In genomic region chr5:178152491-178153444, GRCh38 we compare ENCODE assay signal across 8 cellular contexts. TPM values are rescaled to one million over a fixed set of nuclear protein-coding genes. Genes with fewer than 3 reads are reported as not detected.
DNase-seq lines count a peak whose midpoint lies in the region; ATAC-seq and TF ChIP-seq lines count a peak whose summit lies in the region.

No MANE protein-coding gene starts in this region.

- intact Hi-C loops in tibial artery (cut with DNase I; ENCODE audit: low total_unique reads): loop anchor here (5.0 to 10.0 kb wide), 2 partner anchors 558 to 870 kb away; partner anchors contain the start of genes TMED9 and ZNF879

- no peaks in the 10 kb centered on the region for H3K9me3 Mint-ChIP-seq in activated T-cell treated with anti-CD3 and anti-CD28 coated beads, Interleukin-2, amount 50 U/mL, for 24 hours

- no peak for TF ChIP-seq RAD21 in liver (IDR thresholded peaks at IDR 0.05)

- H3K36me3 ChIP-seq in adipocyte (ENCODE audit: control insufficient read depth, insufficient read depth, low read length, severe bottlenecking): peaks cover 34% of the 10 kb centered on the region
- H3K36me3 ChIP-seq in liver (ENCODE audit: control insufficient read depth in 4 of 4, insufficient read depth in 3 of 4, low read depth in 1 of 4, low read length in 3 of 4): peaks cover 8 to 32% (median 12%) of the 10 kb centered on the region in 4 donors
- peaks cover 11 to 38% (median 26%) of the 10 kb centered on the region in 3 donors for H3K36me3 ChIP-seq in tibial artery

- peak overlapping the region in 1 of 2 donors; percentile 59 for H3K27ac ChIP-seq in liver (ENCODE audit: low read depth in 1 of 2, low read length in 2 of 2)
- peak overlapping the region; percentile 76 for H3K27ac ChIP-seq in tibial artery

- H3K4me3 ChIP-seq in adipocyte (ENCODE audit: low read length): peak overlapping the region; percentile 85
- peak overlapping the region; percentile 73 to 97 (median 91) for H3K4me3 ChIP-seq in liver (ENCODE audit: low read depth in 1 of 3, low read length in 3 of 3)
- peak overlapping the region; percentile 69 to 75 for H3K4me3 ChIP-seq in tibial artery

- H3K4me1 ChIP-seq in adipocyte (ENCODE audit: control insufficient read depth, insufficient read depth, low read length) (peaks cover 23% of the 10 kb centered on the region), liver (ENCODE audit: control insufficient read depth in 4 of 4, insufficient read depth in 4 of 4, low read length in 3 of 4) (peaks cover 5 to 16% (median 11%) of the 10 kb centered on the region in 4 donors), tibial artery (peaks cover 0 to 25% (median 17%) of the 10 kb centered on the region in 4 donors)

- H3K9me3 ChIP-seq in adipocyte (ENCODE audit: control insufficient read depth, low read length) (no peaks in the 10 kb centered on the region), liver (ENCODE audit: control insufficient read depth in 4 of 4, low read length in 3 of 4) (no peaks in the 10 kb centered on the region), tibial artery (no peaks in the 10 kb centered on the region)

- no peak for DNase-seq in activated T-cell treated with anti-CD3 and anti-CD28 coated beads, Interleukin-2, amount 50 U/mL, for 24 hours
- no peak for DNase-seq in activated T-cell treated with anti-CD3 and anti-CD28 coated beads, Interleukin-2, amount 50 U/mL, for 48 hours
- DNase-seq in adipocyte (ENCODE audit: low read depth): peak; percentile 11
- no peak for DNase-seq in tibial artery
- no peak for DNase-seq in superior temporal gyrus (ENCODE audit: extremely low spot score)
- DNase-seq in SW480 (ENCODE audit: low spot score): no peak

- TF ChIP-seq CTCF in liver (IDR thresholded peaks at IDR 0.05; ENCODE audit: low read depth, low read length, missing input control): no peak
- TF ChIP-seq CTCF in tibial artery (IDR thresholded peaks at IDR 0.05): no peak

- no peak for ATAC-seq in HG03139 (IDR thresholded peaks at IDR 0.05; ENCODE audit: unreplicated experiment)

- H3K27me3 ChIP-seq in adipocyte (replicated peaks; ENCODE audit: control insufficient read depth, insufficient read depth, low read length) (no peaks in the 10 kb centered on the region), liver (ENCODE audit: control insufficient read depth in 4 of 4, insufficient read depth in 4 of 4, low read length in 3 of 4) (no peaks in the 10 kb centered on the region), tibial artery (no peaks in the 10 kb centered on the region)

- H3K36me3 Mint-ChIP-seq in activated T-cell treated with anti-CD3 and anti-CD28 coated beads, Interleukin-2, amount 50 U/mL, for 24 hours (ENCODE audit: low read depth): peaks cover 60% of the 10 kb centered on the region

- no peaks in the 10 kb centered on the region for H3K27me3 Mint-ChIP-seq in activated T-cell treated with anti-CD3 and anti-CD28 coated beads, Interleukin-2, amount 50 U/mL, for 24 hours

- peaks cover 56% of the 10 kb centered on the region for H3K4me1 Mint-ChIP-seq in activated T-cell treated with anti-CD3 and anti-CD28 coated beads, Interleukin-2, amount 50 U/mL, for 24 hours (ENCODE audit: low read depth)

- 51% methylated on average over 31 of the region's 31 CpGs for WGBS in liver

- peak overlapping the region; percentile 95 for H3K27ac Mint-ChIP-seq in activated T-cell treated with anti-CD3 and anti-CD28 coated beads, Interleukin-2, amount 50 U/mL, for 24 hours

- H3K9ac ChIP-seq in adipocyte (ENCODE audit: low read length): peak overlapping the region; percentile 87
- peak overlapping the region; percentile 89 to 90 for H3K9ac ChIP-seq in liver (ENCODE audit: low read depth in 1 of 2, low read length in 2 of 2)

- H3K4me3 Mint-ChIP-seq in activated T-cell treated with anti-CD3 and anti-CD28 coated beads, Interleukin-2, amount 50 U/mL, for 24 hours: peak overlapping the region; percentile 97

TF ChIP-seq in liver, 16 proteins besides CTCF, POLR2A, EP300 and RAD21:
- TF ChIP-seq HNF4G (IDR thresholded peaks at IDR 0.05) (no peak), EGR1 (IDR thresholded peaks at IDR 0.05; ENCODE audit: low read depth in 2 of 2) (no peak), ATF3 (IDR thresholded peaks at IDR 0.05) (no peak), RXRA (IDR thresholded peaks at IDR 0.05) (no peak), REST (IDR thresholded peaks at IDR 0.05) (no peak), GABPA (IDR thresholded peaks at IDR 0.05 in 1 of 2, conservative IDR thresholded peaks at IDR 0.05 in 1 of 2) (no peak), ZBTB33 (IDR thresholded peaks at IDR 0.05) (no peak), FOXA1 (IDR thresholded peaks at IDR 0.05) (no peak), TAF1 (conservative IDR thresholded peaks at IDR 0.05) (no peak)

RNA-seq across cellular contexts. Expression of gene NHP2, which starts 0.9 kb away (rescaled TPM):
- 10 to 100 TPM; 44.1 to 59.2 TPM for total RNA-seq in liver
- polyA plus RNA-seq in liver: 100 to 1,000 TPM in 1 of 2 donors, 10 to 100 TPM in 1; 66.1 to 124 TPM

RNA-seq across cellular contexts. Expression of gene RMND5B, which starts 22.0 kb away (rescaled TPM):
- 10 to 100 TPM; 21.6 to 24.8 TPM for total RNA-seq in liver
- polyA plus RNA-seq in liver: 10 to 100 TPM; 13.4 to 21.8 TPM

RNA-seq across cellular contexts. Expression of gene GMCL2, which starts 34.4 kb away (rescaled TPM):
- total RNA-seq in liver: not detected
- not detected for polyA plus RNA-seq in liver

RNA-seq across cellular contexts. Expression of gene N4BP3, which starts 39.4 kb away (rescaled TPM):
- under 1 TPM; 0.08 to 0.28 TPM for total RNA-seq in liver
- polyA plus RNA-seq in liver: under 1 TPM in 1 of 2 donors, not detected in 1; 0.06 TPM

RNA-seq across cellular contexts. Expression of gene HNRNPAB, which starts 51.6 kb away (rescaled TPM):
- total RNA-seq in liver: 10 to 100 TPM; 41.4 to 59.4 TPM
- 10 to 100 TPM; 33.7 to 66.3 TPM for polyA plus RNA-seq in liver
